Comparison of ENCODE assay signal across 20 cellular contexts in genomic region chr12:104250366-104251125, GRCh38.
"Had no signal": no experiment of that assay in that cellular context is flagged by ENCODE, and none has a peak within 500 bp of the region (broad histone marks: within the 10 kb centered on the region; RNA-seq: fewer than 3 reads in every experiment).

No MANE protein-coding gene starts in this region.

- H3K27ac ChIP-seq: colonic mucosa, left lung, pancreas, psoas muscle, skin epidermis, thyroid gland had no signal

- H3K27me3 ChIP-seq: colonic mucosa, left lung, pancreas, thyroid gland had no signal

- H3K4me3 ChIP-seq: colonic mucosa, left lung, pancreas, psoas muscle, skin epidermis, thyroid gland had no signal

- H3K36me3 ChIP-seq: colonic mucosa, left lung, pancreas, thyroid gland had no signal

- ATAC-seq: activated CD4-positive, alpha-beta T cell treated with anti-CD3 and anti-CD28 coated beads for 36 hours; left lung; pancreas; psoas muscle; right cardiac atrium; T-helper 17 cell had no signal

- DNase-seq: activated B cell treated with CpG ODN at 0.5 μM for 24 hours; activated CD4-positive, alpha-beta T cell treated with anti-CD3 and anti-CD28 coated beads for 36 hours; activated CD4-positive, alpha-beta T cell treated with anti-CD3 and anti-CD28 coated beads, Interleukin-2, amount 50 U/mL, for 48 hours; activated effector memory CD4-positive, alpha-beta T cell treated with Interleukin-2 at 50 U/mL for 16 hours; activated naive CD4-positive, alpha-beta T cell treated with anti-CD3 and anti-CD28 coated beads, Interleukin-2, amount 10 ng/mL, durations not matched to agents 7 days and 5 days; activated T-cell treated with anti-CD3 and anti-CD28 coated beads, Interleukin-2, amount 50 U/mL, for 48 hours; amygdala; colonic mucosa; endodermal cell; left lung; nephron progenitor cell; pancreas; psoas muscle; right cardiac atrium; stimulated activated CD4-positive, alpha-beta T cell treated with anti-CD3 and anti-CD28 coated beads, Interleukin-1b, Interleukin-23, amount 100 ng/mL, for 48 hours; substantia nigra; T-helper 17 cell; thyroid gland had no signal

- H3K9me3 ChIP-seq: colonic mucosa, left lung, pancreas, psoas muscle, thyroid gland had no signal

- H3K4me1 ChIP-seq: colonic mucosa, pancreas, psoas muscle, thyroid gland had no signal

- FAIRE-seq: bronchial epithelial cell, pancreas had no signal
